In genomic region chr4:112327950-112328349, GRCh38 we compare ENCODE assay signal across 8 cellular contexts. TPM values are rescaled to one million over a fixed set of nuclear protein-coding genes. Genes with fewer than 3 reads are reported as not detected.
DNase-seq lines count a peak whose midpoint lies in the region; ATAC-seq, FAIRE-seq and TF ChIP-seq lines count a peak whose summit lies in the region.

No MANE protein-coding gene starts in this region.

- peak; percentile 73 for DNase-seq in A673 (ENCODE audit: low spot score)
- DNase-seq in RCC 7860 (ENCODE audit: low spot score), result peak; percentile 21
- peak; percentile 45 for DNase-seq in fibroblast of gingiva (ENCODE audit: low read depth)
- no peak for DNase-seq in psoas muscle
- no peak for DNase-seq in activated T-helper 2 cell treated with anti-CD3 and anti-CD28 coated beads, Interferon-gamma antibody, Interleukin-2, Interleukin-4, amounts not matched to agents 10 μg/mL and 5 μg/mL and 100 μg/mL, durations not matched to agents 14 hours and 24 hours and 36 hours (ENCODE audit: low spot score)

- POLR2A ChIA-PET in A673 (lab: Charles Lee; ENCODE audit: low non-redundant PET), result no interaction called here

- no peaks in the 10 kb centered on the region for H3K27me3 ChIP-seq in A673 (replicated peaks; ENCODE audit: insufficient read depth, low read depth, low read length, poor library complexity)
- H3K27me3 ChIP-seq in psoas muscle (ENCODE audit: insufficient read depth in 3 of 3, low read length in 2 of 3), result no peaks in the 10 kb centered on the region

- H3K4me1 Mint-ChIP-seq in IgD-negative memory B cell, result peaks cover 0 to 2% (median 0%) of the 10 kb centered on the region in 3 donors
- H3K4me1 Mint-ChIP-seq in activated T-helper 2 cell treated with anti-CD3 and anti-CD28 coated beads, Interferon-gamma antibody, Interleukin-2, Interleukin-4, amounts not matched to agents 10 μg/mL and 5 μg/mL and 100 μg/mL, durations not matched to agents 14 hours and 24 hours and 36 hours (ENCODE audit: low read depth), result peaks cover 4% of the 10 kb centered on the region

- FAIRE-seq in G401.6 (lab: Jason Lieb, UNC), result peak; percentile 17
- peak; percentile 28 for FAIRE-seq in RCC 7860 (lab: Jason Lieb, UNC)

- no peaks in the 10 kb centered on the region for H3K27me3 Mint-ChIP-seq in IgD-negative memory B cell
- no peaks in the 10 kb centered on the region for H3K27me3 Mint-ChIP-seq in activated T-helper 2 cell treated with anti-CD3 and anti-CD28 coated beads, Interferon-gamma antibody, Interleukin-2, Interleukin-4, amounts not matched to agents 10 μg/mL and 5 μg/mL and 100 μg/mL, durations not matched to agents 14 hours and 24 hours and 36 hours (ENCODE audit: low read depth)

- no peaks in the 10 kb centered on the region for H3K9me3 Mint-ChIP-seq in IgD-negative memory B cell
- no peaks in the 10 kb centered on the region for H3K9me3 Mint-ChIP-seq in activated T-helper 2 cell treated with anti-CD3 and anti-CD28 coated beads, Interferon-gamma antibody, Interleukin-2, Interleukin-4, amounts not matched to agents 10 μg/mL and 5 μg/mL and 100 μg/mL, durations not matched to agents 14 hours and 24 hours and 36 hours

- H3K4me1 ChIP-seq in A673 (ENCODE audit: insufficient read depth, low read length, poor library complexity, severe bottlenecking) (no peaks in the 10 kb centered on the region), psoas muscle (no peaks in the 10 kb centered on the region)

- H3K4me3 Mint-ChIP-seq in IgD-negative memory B cell, result peak overlapping the region in 3 of 4 donors; percentile 18 to 80 (median 35)
- no peak overlapping the region for H3K4me3 Mint-ChIP-seq in activated T-helper 2 cell treated with anti-CD3 and anti-CD28 coated beads, Interferon-gamma antibody, Interleukin-2, Interleukin-4, amounts not matched to agents 10 μg/mL and 5 μg/mL and 100 μg/mL, durations not matched to agents 14 hours and 24 hours and 36 hours (ENCODE audit: low read depth)

- H3K27ac ChIP-seq in A673 (ENCODE audit: low read depth, low read length, poor library complexity, severe bottlenecking) (no peak overlapping the region), psoas muscle (no peak overlapping the region)

- no TSS peak for BruUV-seq in A673 (replicated peaks; lab: Mats Ljungman, UMichigan)

- H3K27ac Mint-ChIP-seq in IgD-negative memory B cell, result peak overlapping the region in 1 of 3 donors; percentile 24
- H3K27ac Mint-ChIP-seq in activated T-helper 2 cell treated with anti-CD3 and anti-CD28 coated beads, Interferon-gamma antibody, Interleukin-2, Interleukin-4, amounts not matched to agents 10 μg/mL and 5 μg/mL and 100 μg/mL, durations not matched to agents 14 hours and 24 hours and 36 hours, result no peak overlapping the region

- intact Hi-C loops in A673 (cut with micrococcal nuclease; ENCODE audit: unreplicated experiment), result loop anchor here (1.0 to 5.0 kb wide), 4 partner anchors 195 to 439 kb away; no protein-coding TSS in a partner anchor
- intact Hi-C loops in psoas muscle (cut with DNase I), result loop anchor here (1.0 to 10.0 kb wide), 6 partner anchors 195 to 437 kb away; no protein-coding TSS in a partner anchor
- intact Hi-C loops in activated T-helper 2 cell treated with anti-CD3 and anti-CD28 coated beads, Interferon-gamma antibody, Interleukin-2, Interleukin-4, amounts not matched to agents 10 μg/mL and 5 μg/mL and 100 μg/mL, durations not matched to agents 14 hours and 24 hours and 36 hours (cut with micrococcal nuclease), result loop anchor here (1.0 to 10.0 kb wide), 3 partner anchors 195 to 437 kb away; no protein-coding TSS in a partner anchor

- CTCF ChIA-PET in A673 (lab: Charles Lee), result interaction anchor here (0.9 to 2.2 kb wide), 2 partner anchors 12 to 196 kb away, joined by 4 to 7 read pairs; no protein-coding TSS in a partner anchor

- peaks cover 1% of the 10 kb centered on the region for H3K36me3 Mint-ChIP-seq in IgD-negative memory B cell
- no peaks in the 10 kb centered on the region for H3K36me3 Mint-ChIP-seq in activated T-helper 2 cell treated with anti-CD3 and anti-CD28 coated beads, Interferon-gamma antibody, Interleukin-2, Interleukin-4, amounts not matched to agents 10 μg/mL and 5 μg/mL and 100 μg/mL, durations not matched to agents 14 hours and 24 hours and 36 hours (ENCODE audit: low read depth)

- peak; percentile 61 for TF ChIP-seq CTCF in A673 (conservative IDR thresholded peaks at IDR 0.05; ENCODE audit: low read depth, low read length)
- TF ChIP-seq CTCF in psoas muscle (IDR thresholded peaks at IDR 0.05), result peak; percentile 56

- peak; percentile 67 for ATAC-seq in GM21825 (IDR thresholded peaks at IDR 0.05; ENCODE audit: unreplicated experiment)
- peak in 3 of 4 donors; percentile 51 to 79 (median 52) for ATAC-seq in psoas muscle

- H3K36me3 ChIP-seq in A673 (ENCODE audit: insufficient read depth, low read length, poor library complexity, severe bottlenecking) (no peaks in the 10 kb centered on the region), psoas muscle (ENCODE audit: insufficient read depth in 1 of 2, low read depth in 1 of 2) (no peaks in the 10 kb centered on the region)

- H3K4me3 ChIP-seq in A673 (ENCODE audit: low read depth, low read length, poor library complexity, severe bottlenecking) (no peak overlapping the region), psoas muscle (no peak overlapping the region)

- 34 to 47% (median 36%) methylated on average over 7 of the region's 7 CpGs for WGBS in psoas muscle, 3 donors

- H3K9me3 ChIP-seq in A673 (ENCODE audit: low read depth, low read length, poor library complexity, severe bottlenecking) (no peaks in the 10 kb centered on the region), psoas muscle (no peaks in the 10 kb centered on the region)

RNA-seq across cellular contexts. Expression of gene ALPK1, which starts 30.8 kb away (rescaled TPM):
- total RNA-seq in A673 (2021) (11.8 and 17.3 TPM in 2 replicates), psoas muscle (10 to 100 TPM in 1 of 4 donors, 1 to 10 TPM in 3; 2.3 to 11.0 (median 4.0) TPM)
- polyA plus RNA-seq in IgD-negative memory B cell (4.5 TPM), psoas muscle (1 to 10 TPM in 2 of 3 donors, under 1 TPM in 1; 0.72 to 3.1 (median 1.6) TPM)
- 2.9 and 3.8 TPM in 2 replicates for total RNA-seq in activated T-helper 2 cell treated with anti-CD3 and anti-CD28 coated beads, Interferon-gamma antibody, Interleukin-2, Interleukin-4, amounts not matched to agents 10 μg/mL and 5 μg/mL and 100 μg/mL, durations not matched to agents 14 hours and 24 hours and 36 hours

RNA-seq across cellular contexts. Expression of gene TIFA, which starts 42.2 kb away (rescaled TPM):
- total RNA-seq in A673 (2021), result 9.1 and 11.4 TPM in 2 replicates
- 103 TPM for polyA plus RNA-seq in IgD-negative memory B cell
- 1 to 10 TPM; 1.7 to 3.3 (median 2.2) TPM for total RNA-seq in psoas muscle
- 1 to 10 TPM in 2 of 3 donors, under 1 TPM in 1; 1.00 to 4.2 (median 1.4) TPM for polyA plus RNA-seq in psoas muscle
- total RNA-seq in activated T-helper 2 cell treated with anti-CD3 and anti-CD28 coated beads, Interferon-gamma antibody, Interleukin-2, Interleukin-4, amounts not matched to agents 10 μg/mL and 5 μg/mL and 100 μg/mL, durations not matched to agents 14 hours and 24 hours and 36 hours, result 10.1 and 10.4 TPM in 2 replicates

Comparison
In these comparisons a context has a peak if more than half of its experiments do, and no peak if none do; other contexts are left out.
1. DNase-seq: peak in A673 (single experiment), RCC 7860 (single experiment) and fibroblast of gingiva (single experiment); none in psoas muscle (0 of 2) and activated T-helper 2 cell treated with anti-CD3 and anti-CD28 coated beads, Interferon-gamma antibody, Interleukin-2, Interleukin-4, amounts not matched to agents 10 μg/mL and 5 μg/mL and 100 μg/mL, durations not matched to agents 14 hours and 24 hours and 36 hours (single experiment).